Comparison of ENCODE assay signal across 12 cellular contexts in genomic region chr17:954431-955164, GRCh38. TPM values are rescaled to one million over a fixed set of nuclear protein-coding genes. Genes with fewer than 3 reads are reported as not detected.
A peak's percentile ranks its signal among the peaks of the same experiment; 100 is the strongest.
DNase-seq lines count a peak whose midpoint lies in the region; ATAC-seq and TF ChIP-seq lines count a peak whose summit lies in the region.
"Had no signal": no experiment of that assay in that cellular context is flagged by ENCODE, and none has a peak within 500 bp of the region (broad histone marks: within the 10 kb centered on the region; RNA-seq: fewer than 3 reads in every experiment).

No MANE protein-coding gene starts in this region.

- H3K36me3 ChIP-seq in left lung (no peaks in the 10 kb centered on the region), PC-3 (ENCODE audit: low read depth, low read length) (no peaks in the 10 kb centered on the region)

- no peak overlapping the region for H3K9ac ChIP-seq in PC-3 (ENCODE audit: low read length)

- BruUV-seq in PC-3 (replicated peaks; lab: Mats Ljungman, UMichigan), result no TSS peak

- H3K4me1 ChIP-seq in left lung (peaks cover 0 to 12% of the 10 kb centered on the region in 2 donors), PC-3 (ENCODE audit: insufficient read depth, low read length) (no peaks in the 10 kb centered on the region; the same call in 1 of the 2 replicates)

- no peak overlapping the region for H2AFZ ChIP-seq in PC-3 (ENCODE audit: low read length)

- no peak overlapping the region for H3K4me3 Mint-ChIP-seq in central memory CD8-positive, alpha-beta T cell
- no peak overlapping the region for H3K4me3 Mint-ChIP-seq in stimulated activated memory B cell treated with anti-CD40 and anti-IgM and Interleukin-4, amounts not matched to agents 10 μg/mL and 1 μg/mL and 100 μg/mL, for 72 hours
- H3K4me3 Mint-ChIP-seq: immature natural killer cell had no signal

- H3K9me2 ChIP-seq in PC-3 (replicated peaks; ENCODE audit: low read length), result no peaks in the 10 kb centered on the region

- intact Hi-C loops in left lung (cut with DNase I) (no loop called here), PC-3 (cut with micrococcal nuclease) (no loop called here)

- peak overlapping the region; percentile 45 to 67 for H3K27ac ChIP-seq in left lung
- no peak overlapping the region for H3K27ac ChIP-seq in PC-3 (ENCODE audit: low read length)

- H3K4me1 Mint-ChIP-seq in central memory CD8-positive, alpha-beta T cell, result no peaks in the 10 kb centered on the region
- H3K4me1 Mint-ChIP-seq in stimulated activated memory B cell treated with anti-CD40 and anti-IgM and Interleukin-4, amounts not matched to agents 10 μg/mL and 1 μg/mL and 100 μg/mL, for 72 hours, result no peaks in the 10 kb centered on the region

- peaks cover 32% of the 10 kb centered on the region for H3K27me3 Mint-ChIP-seq in central memory CD8-positive, alpha-beta T cell
- peaks cover 50% of the 10 kb centered on the region for H3K27me3 Mint-ChIP-seq in stimulated activated memory B cell treated with anti-CD40 and anti-IgM and Interleukin-4, amounts not matched to agents 10 μg/mL and 1 μg/mL and 100 μg/mL, for 72 hours

- no peaks in the 10 kb centered on the region for H3F3A ChIP-seq in PC-3 (ENCODE audit: low read length, unreplicated experiment)

- H3K36me3 Mint-ChIP-seq in central memory CD8-positive, alpha-beta T cell (ENCODE audit: insufficient read depth), result no peaks in the 10 kb centered on the region
- H3K36me3 Mint-ChIP-seq in stimulated activated memory B cell treated with anti-CD40 and anti-IgM and Interleukin-4, amounts not matched to agents 10 μg/mL and 1 μg/mL and 100 μg/mL, for 72 hours, result no peaks in the 10 kb centered on the region
- H3K36me3 Mint-ChIP-seq: immature natural killer cell had no signal

- H4K20me1 ChIP-seq in PC-3 (ENCODE audit: low read length), result no peaks in the 10 kb centered on the region

- H3K4me3 ChIP-seq in left lung, result no peak overlapping the region
- H3K4me3 ChIP-seq in PC-3 (ENCODE audit: low read length), result no peak overlapping the region
- H3K4me3 ChIP-seq: skin epidermis had no signal

- H3K9me3 ChIP-seq in left lung, result no peaks in the 10 kb centered on the region
- H3K9me3 ChIP-seq in PC-3 (ENCODE audit: low read length), result no peaks in the 10 kb centered on the region

- no peaks in the 10 kb centered on the region for H3K9me3 Mint-ChIP-seq in central memory CD8-positive, alpha-beta T cell
- H3K9me3 Mint-ChIP-seq in stimulated activated memory B cell treated with anti-CD40 and anti-IgM and Interleukin-4, amounts not matched to agents 10 μg/mL and 1 μg/mL and 100 μg/mL, for 72 hours, result no peaks in the 10 kb centered on the region
- H3K9me3 Mint-ChIP-seq: immature natural killer cell had no signal

- POLR2A ChIA-PET in PC-3 (lab: Charles Lee; ENCODE audit: unreplicated experiment), result no interaction called here

- peak overlapping the region; percentile 57 for H3K27ac Mint-ChIP-seq in central memory CD8-positive, alpha-beta T cell (ENCODE audit: low read depth)
- no peak overlapping the region for H3K27ac Mint-ChIP-seq in stimulated activated memory B cell treated with anti-CD40 and anti-IgM and Interleukin-4, amounts not matched to agents 10 μg/mL and 1 μg/mL and 100 μg/mL, for 72 hours
- H3K27ac Mint-ChIP-seq: immature natural killer cell had no signal

- TF ChIP-seq CTCF in left lung (IDR thresholded peaks at IDR 0.05) (no peak), PC-3 (conservative IDR thresholded peaks at IDR 0.05; ENCODE audit: low read depth, low read length) (no peak)

- H3K27me3 ChIP-seq in left lung (peaks cover 0 to 16% of the 10 kb centered on the region in 2 donors), PC-3 (ENCODE audit: low read length) (no peaks in the 10 kb centered on the region)

- CTCF ChIA-PET in PC-3 (lab: Charles Lee), result no interaction called here

- no peak overlapping the region for H3K4me2 ChIP-seq in PC-3 (ENCODE audit: low read length)

- no peaks in the 10 kb centered on the region for H3K79me2 ChIP-seq in PC-3 (ENCODE audit: low read length)

- peak; percentile 73 for DNase-seq in HK-2 (ENCODE audit: unreplicated experiment)
- no peak for DNase-seq in central memory CD8-positive, alpha-beta T cell (ENCODE audit: low spot score in 2 of 2)
- DNase-seq in left lung, result peak in 1 of 2 donors; percentile 60
- no peak for DNase-seq in PC-3
- no peak for DNase-seq in NCI-H1694 treated with DMSO at 0.1 percent for 48 hours (lab: John Stamatoyannopoulos, UW)
- DNase-seq: immature natural killer cell; NCI-H2171 treated with DMSO at 0.1 percent for 48 hours; stimulated activated naive CD4-positive, alpha-beta T cell treated with Interleukin-2 at 50 U/mL for 16 hours had no signal

- ATAC-seq in central memory CD8-positive, alpha-beta T cell (replicated peaks; ENCODE audit: extremely low read depth, poor library complexity, severe bottlenecking), result no peak
- peak; percentile 79 for ATAC-seq in left lung
- ATAC-seq in stimulated activated memory B cell treated with anti-CD40 and anti-IgM and Interleukin-4, amounts not matched to agents 10 μg/mL and 1 μg/mL and 100 μg/mL, for 72 hours, result peak; percentile 20
- ATAC-seq in GM19467 (IDR thresholded peaks at IDR 0.05; ENCODE audit: unreplicated experiment), result no peak
- ATAC-seq in PC-3, result no peak
- ATAC-seq in HG02678 (IDR thresholded peaks at IDR 0.05; ENCODE audit: unreplicated experiment), result no peak

RNA-seq across cellular contexts. Expression of gene NXN, which starts 25.0 kb away (rescaled TPM):
- 10 to 100 TPM; 33.8 to 55.4 TPM for total RNA-seq in left lung
- total RNA-seq in PC-3 (2014; rRNA removed), result 20.8 and 25.6 TPM in 2 replicates

RNA-seq across cellular contexts. Expression of gene TIMM22, which starts 42.3 kb away (rescaled TPM):
- total RNA-seq in left lung (10 to 100 TPM; 10.6 to 11.6 TPM), PC-3 (2014; rRNA removed) (17.2 and 17.7 TPM in 2 replicates)

Comparison
In these comparisons a context has a peak if more than half of its experiments do, and no peak if none do; other contexts are left out.
1. ATAC-seq: peak in left lung (single experiment) and stimulated activated memory B cell treated with anti-CD40 and anti-IgM and Interleukin-4, amounts not matched to agents 10 μg/mL and 1 μg/mL and 100 μg/mL, for 72 hours (single experiment); none in central memory CD8-positive, alpha-beta T cell (single experiment), GM19467 (single experiment), PC-3 (single experiment) and HG02678 (single experiment).